20 cellular contexts compared by ENCODE assay signal in the genomic region with DNA sequence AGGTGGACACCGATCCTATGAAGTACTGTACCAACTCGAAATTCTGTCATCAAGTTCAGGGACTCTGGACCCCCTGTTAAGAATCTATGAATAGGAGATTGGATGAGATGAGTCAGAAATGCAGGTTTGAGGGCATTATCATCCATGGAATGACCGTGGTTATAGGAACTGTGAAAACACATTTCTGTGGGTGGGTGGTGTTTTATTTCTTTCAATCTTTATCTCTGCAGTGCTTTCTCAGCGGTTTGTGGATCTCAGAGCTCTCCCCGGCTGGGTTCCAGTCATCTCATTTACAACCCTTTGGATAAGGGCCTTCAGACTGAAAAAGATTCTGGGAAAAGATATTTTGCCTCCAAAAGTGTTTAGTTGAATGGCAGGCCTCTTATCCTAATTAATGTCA. TPM values are rescaled to one million over a fixed set of nuclear protein-coding genes. Genes with fewer than 3 reads are reported as not detected.
DNase-seq lines count a peak whose midpoint lies in the region; ATAC-seq and TF ChIP-seq lines count a peak whose summit lies in the region.
"Had no signal": no experiment of that assay in that cellular context is flagged by ENCODE, and none has a peak within 500 bp of the region (broad histone marks: within the 10 kb centered on the region; RNA-seq: fewer than 3 reads in every experiment).

No MANE protein-coding gene starts in this region.

- H2AK9ac ChIP-seq in IMR-90 (replicated peaks; ENCODE audit: low read depth, low read length, poor library complexity), result no peak overlapping the region

- no peak overlapping the region for H3K18ac ChIP-seq in IMR-90 (ENCODE audit: low read depth, low read length)

- H3K4me1 ChIP-seq in IMR-90 (ENCODE audit: control insufficient read depth, insufficient read depth, low read length), result peaks cover 3% of the 10 kb centered on the region; the same call in 1 of the 2 replicates
- peaks cover 10% of the 10 kb centered on the region for H3K4me1 ChIP-seq in hepatocyte (ENCODE audit: insufficient read depth)
- no peaks in the 10 kb centered on the region for H3K4me1 ChIP-seq in SJCRH30
- H3K4me1 ChIP-seq: A549 had no signal

- H3K79me1 ChIP-seq in IMR-90 (ENCODE audit: low read depth in 1 of 2, low read length in 2 of 2), result peaks cover 9 to 11% of the 10 kb centered on the region in 2 experiments

- H3K9me2 ChIP-seq in hepatocyte (replicated peaks; ENCODE audit: insufficient read depth), result no peaks in the 10 kb centered on the region

- no peak overlapping the region for H2AK5ac ChIP-seq in IMR-90 (ENCODE audit: low read depth, low read length)

- ATAC-seq in IMR-90 (ENCODE audit: low read depth), result no peak
- ATAC-seq: A549; CD8-positive, alpha-beta T cell had no signal

- H3K36me3 ChIP-seq in IMR-90 (ENCODE audit: control insufficient read depth, insufficient read depth, low read length) (no peaks in the 10 kb centered on the region), hepatocyte (replicated peaks; ENCODE audit: insufficient read depth, low read depth) (no peaks in the 10 kb centered on the region), WERI-Rb-1 (no peaks in the 10 kb centered on the region), SJCRH30 (no peaks in the 10 kb centered on the region)
- H3K36me3 ChIP-seq: MG63 had no signal

- H3K27ac ChIP-seq in IMR-90 (ENCODE audit: insufficient read depth, low read length), result no peak overlapping the region
- H3K27ac ChIP-seq in hepatocyte, result peak overlapping the region; percentile 57
- H3K27ac ChIP-seq in WERI-Rb-1, result no peak overlapping the region
- no peak overlapping the region for H3K27ac ChIP-seq in SJCRH30
- H3K27ac ChIP-seq in coronary artery, result no peak overlapping the region
- H3K27ac ChIP-seq: A549 had no signal

- H2AFZ ChIP-seq in IMR-90 (replicated peaks; ENCODE audit: low read length, poor library complexity) (no peak overlapping the region), hepatocyte (peak overlapping the region; percentile 19)

- intact Hi-C loops in IMR-90 (cut with micrococcal nuclease), result no loop called here

- H3K4me3 ChIP-seq in IMR-90 (ENCODE audit: insufficient read depth, low read depth, low read length) (no peak overlapping the region), hepatocyte (no peak overlapping the region), WERI-Rb-1 (ENCODE audit: low read depth, low read length) (no peak overlapping the region), SJCRH30 (no peak overlapping the region), coronary artery (no peak overlapping the region)
- H3K4me3 ChIP-seq: A549, MG63 had no signal

- in situ Hi-C loops in IMR-90 (cut with MboI; ENCODE audit: low sequenced_read_pairs), result loop anchor here (5.0 kb wide), 2 partner anchors 52 to 237 kb away; no protein-coding TSS in a partner anchor

- no peak overlapping the region for H3K4ac ChIP-seq in IMR-90 (ENCODE audit: low read depth, low read length)

- H3K4me2 ChIP-seq in IMR-90 (ENCODE audit: low read depth, low read length), result no peak overlapping the region
- H3K4me2 ChIP-seq in hepatocyte, result peak overlapping the region; percentile 4
- H3K4me2 ChIP-seq: A549 had no signal

- H3K56ac ChIP-seq in IMR-90 (ENCODE audit: extremely low read depth, insufficient read depth, low read length), result no peak overlapping the region

- TF ChIP-seq POLR2A in IMR-90 (IDR thresholded peaks at IDR 0.05; ENCODE audit: low read depth, low read length), result no peak

- no peak for TF ChIP-seq CTCF in IMR-90 (conservative IDR thresholded peaks at IDR 0.05; ENCODE audit: low read depth, low read length)
- TF ChIP-seq CTCF in hepatocyte (IDR thresholded peaks at IDR 0.05; ENCODE audit: poor library complexity), result no peak
- TF ChIP-seq CTCF in WERI-Rb-1 (IDR thresholded peaks at IDR 0.05; ENCODE audit: low read depth, low read length), result no peak
- no peak for TF ChIP-seq CTCF in coronary artery (IDR thresholded peaks at IDR 0.05)

- no peak overlapping the region for H4K5ac ChIP-seq in IMR-90 (ENCODE audit: low read depth, low read length)

- no peak for TF ChIP-seq RAD21 in IMR-90 (IDR thresholded peaks at IDR 0.05; ENCODE audit: low read length)

- BruUV-seq in IMR-90 (replicated peaks; lab: Mats Ljungman, UMichigan), result no TSS peak

- peak; percentile 23 for DNase-seq in IMR-90
- peak; percentile 67 for DNase-seq in astrocyte of the hippocampus (ENCODE audit: low read depth, low spot score)
- DNase-seq in hepatocyte (ENCODE audit: low spot score), result no peak
- DNase-seq in NCI-H526 (lab: John Stamatoyannopoulos, UW), result no peak
- DNase-seq in WERI-Rb-1, result no peak
- DNase-seq in SJCRH30, result no peak
- no peak for DNase-seq in coronary artery (ENCODE audit: low spot score)
- DNase-seq: C1 segment of cervical spinal cord; Caco-2; CD8-positive, alpha-beta T cell; KBM-7; MG63; NCI-H1105 treated with DMSO at 0.1 percent for 48 hours; NCI-H146; NCI-H1930; NCI-H446 treated with DMSO at 0.1 percent for 48 hours; NCI-H526 treated with DMSO at 0.1 percent for 48 hours; Right ventricle myocardium superior; RPMI8226 had no signal

- POLR2A ChIA-PET in IMR-90 (lab: Charles Lee; ENCODE audit: unreplicated experiment), result no interaction called here

- dilution Hi-C loops in IMR-90 (cut with HindIII; ENCODE audit: low sequenced_read_pairs, unreplicated experiment), result no loop called here

- H3K79me2 ChIP-seq in hepatocyte, result no peaks in the 10 kb centered on the region

- no peak overlapping the region for H3K9ac ChIP-seq in IMR-90 (ENCODE audit: low read depth, low read length)

- H4K91ac ChIP-seq in IMR-90 (ENCODE audit: insufficient read depth, low read depth, low read length), result no peak overlapping the region

- H3K27me3 ChIP-seq in IMR-90 (ENCODE audit: control insufficient read depth, insufficient read depth, low read length), result no peaks in the 10 kb centered on the region; the same call in 1 of the 2 replicates
- H3K27me3 ChIP-seq in hepatocyte, result no peaks in the 10 kb centered on the region
- H3K27me3 ChIP-seq in WERI-Rb-1 (ENCODE audit: insufficient read depth, low read depth, severe bottlenecking), result no peaks in the 10 kb centered on the region
- no peaks in the 10 kb centered on the region for H3K27me3 ChIP-seq in SJCRH30
- H3K27me3 ChIP-seq: MG63 had no signal

- no peak overlapping the region for H2BK15ac ChIP-seq in IMR-90 (ENCODE audit: low read depth, low read length)

- no peak overlapping the region for H3K14ac ChIP-seq in IMR-90 (replicated peaks; ENCODE audit: low read depth, low read length)

- CTCF ChIA-PET in IMR-90 (lab: Yijun Ruan, JAX), result no interaction called here

- no peak overlapping the region for H3K23ac ChIP-seq in IMR-90 (ENCODE audit: low read depth, low read length)

- no peaks in the 10 kb centered on the region for H4K20me1 ChIP-seq in IMR-90 (ENCODE audit: insufficient read depth, low read length)
- no peaks in the 10 kb centered on the region for H4K20me1 ChIP-seq in hepatocyte (ENCODE audit: insufficient read depth, poor library complexity, severe bottlenecking)

- WGBS in IMR-90 (ENCODE audit: extremely low coverage in 2 of 2, insufficient read length in 1 of 2), 2 experiments, result 90% methylated on average over 2 of the region's 5 CpGs; no CpG with 5 or more reads in 1 of the 2 experiments
- 56% methylated on average over 5 of the region's 5 CpGs for WGBS in hepatocyte (ENCODE audit: low lambda C conversion rate, missing lambda C conversion rate)

- H3K9me3 ChIP-seq in IMR-90 (ENCODE audit: control insufficient read depth, insufficient read depth, low read length) (no peaks in the 10 kb centered on the region), hepatocyte (ENCODE audit: low read depth) (no peaks in the 10 kb centered on the region), WERI-Rb-1 (ENCODE audit: severe bottlenecking) (no peaks in the 10 kb centered on the region), SJCRH30 (replicated peaks) (no peaks in the 10 kb centered on the region)
- H3K9me3 ChIP-seq: A549, Caco-2, MG63 had no signal

- H2BK120ac ChIP-seq in IMR-90 (ENCODE audit: low read depth, low read length), result no peak overlapping the region

- H2BK5ac ChIP-seq in IMR-90 (ENCODE audit: low read depth, low read length, poor library complexity, severe bottlenecking), result no peak overlapping the region

- no peaks in the 10 kb centered on the region for H3K9me1 ChIP-seq in IMR-90 (ENCODE audit: insufficient read depth, low read length)

- H4K8ac ChIP-seq in IMR-90 (ENCODE audit: low read depth in 2 of 2, low read length in 2 of 2), result no peak overlapping the region

- H2BK20ac ChIP-seq in IMR-90 (ENCODE audit: low read depth, low read length), result no peak overlapping the region

TF ChIP-seq in IMR-90, 13 proteins besides CTCF, POLR2A, EP300 and RAD21 (continues in another document):
- TF ChIP-seq, protein P1, sequence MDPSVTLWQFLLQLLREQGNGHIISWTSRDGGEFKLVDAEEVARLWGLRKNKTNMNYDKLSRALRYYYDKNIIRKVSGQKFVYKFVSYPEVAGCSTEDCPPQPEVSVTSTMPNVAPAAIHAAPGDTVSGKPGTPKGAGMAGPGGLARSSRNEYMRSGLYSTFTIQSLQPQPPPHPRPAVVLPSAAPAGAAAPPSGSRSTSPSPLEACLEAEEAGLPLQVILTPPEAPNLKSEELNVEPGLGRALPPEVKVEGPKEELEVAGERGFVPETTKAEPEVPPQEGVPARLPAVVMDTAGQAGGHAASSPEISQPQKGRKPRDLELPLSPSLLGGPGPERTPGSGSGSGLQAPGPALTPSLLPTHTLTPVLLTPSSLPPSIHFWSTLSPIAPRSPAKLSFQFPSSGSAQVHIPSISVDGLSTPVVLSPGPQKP (IDR thresholded peaks at IDR 0.05; ENCODE audit: borderline replicate concordance, low read depth, low read length), result no peak
- TF ChIP-seq FOS (IDR thresholded peaks at IDR 0.05; ENCODE audit: low read depth, low read length), result no peak
- no peak for TF ChIP-seq CHD1 (IDR thresholded peaks at IDR 0.05; ENCODE audit: low read depth, low read length)
- TF ChIP-seq MAZ (IDR thresholded peaks at IDR 0.05; ENCODE audit: borderline replicate concordance, low read depth, low read length), result no peak
- TF ChIP-seq BHLHE40 (IDR thresholded peaks at IDR 0.05; ENCODE audit: low read depth, low read length), result no peak
- no peak for TF ChIP-seq NFE2L2 (IDR thresholded peaks at IDR 0.05; ENCODE audit: low read depth, low read length)
- no peak for TF ChIP-seq MAFK (IDR thresholded peaks at IDR 0.05; ENCODE audit: low read depth, low read length)
- TF ChIP-seq, protein P2, sequence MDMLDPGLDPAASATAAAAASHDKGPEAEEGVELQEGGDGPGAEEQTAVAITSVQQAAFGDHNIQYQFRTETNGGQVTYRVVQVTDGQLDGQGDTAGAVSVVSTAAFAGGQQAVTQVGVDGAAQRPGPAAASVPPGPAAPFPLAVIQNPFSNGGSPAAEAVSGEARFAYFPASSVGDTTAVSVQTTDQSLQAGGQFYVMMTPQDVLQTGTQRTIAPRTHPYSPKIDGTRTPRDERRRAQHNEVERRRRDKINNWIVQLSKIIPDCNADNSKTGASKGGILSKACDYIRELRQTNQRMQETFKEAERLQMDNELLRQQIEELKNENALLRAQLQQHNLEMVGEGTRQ (IDR thresholded peaks at IDR 0.05; ENCODE audit: low read depth, low read length), result no peak

RNA-seq across cellular contexts. Expression of a gene that starts 5.4 kb away (rescaled TPM):
- total RNA-seq in IMR-90 (2012; rRNA removed) (5.3 and 5.4 TPM in 2 replicates), hepatocyte (19.3 and 21.9 TPM in 2 replicates)
- polyA plus RNA-seq in IMR-90 (2012; rRNA removed) (10.3 TPM in 2 replicates), hepatocyte (22.5 and 32.4 TPM in 2 replicates)
- 6.5 and 8.3 TPM in 2 replicates for polyA plus RNA-seq in IMR-90 (2012; cell fraction: cytosol; rRNA removed)
- 4.5 and 10.1 TPM in 2 replicates for polyA plus RNA-seq in IMR-90 (2012; cell fraction: nucleus; rRNA removed; ENCODE audit: low replicate concordance)
- 4.4 and 5.6 TPM in 2 replicates for total RNA-seq in SJCRH30 (2014; rRNA removed; shearing (Covaris generic))

Comparison
In these comparisons a context has a peak if more than half of its experiments do, and no peak if none do; other contexts are left out.
1. DNase-seq: peak in IMR-90 (single experiment) and astrocyte of the hippocampus (single experiment); none in hepatocyte (single experiment), NCI-H526 (0 of 2), WERI-Rb-1 (single experiment), SJCRH30 (0 of 2) and coronary artery (single experiment).